In the genomic region with DNA sequence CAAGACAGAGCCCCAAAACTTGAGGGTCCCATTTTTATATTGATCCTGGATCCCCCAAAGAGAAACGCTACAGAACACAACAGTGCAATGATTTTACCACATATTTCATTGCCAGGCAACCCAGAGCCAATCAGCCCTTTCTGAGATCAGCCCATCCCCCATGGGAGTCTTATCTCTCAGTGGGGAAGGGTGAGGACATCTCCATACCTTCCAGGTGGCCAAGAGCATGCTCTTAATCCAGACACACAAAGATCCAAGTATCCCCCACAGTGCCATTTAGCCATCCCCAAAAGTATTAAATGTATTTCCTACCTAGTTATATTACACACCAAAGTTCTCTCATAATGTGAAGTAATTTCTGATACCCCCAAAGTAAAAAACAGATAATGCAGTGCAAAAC, we compare ENCODE assay signal across 1 cellular context.
TF ChIP-seq lines count a peak whose summit lies in the region.

No MANE protein-coding gene starts in this region.

TF ChIP-seq in H1, 55 proteins besides CTCF, POLR2A, EP300 and RAD21 (continued from another document):
- TF ChIP-seq POLR2AphosphoS5 (IDR thresholded peaks at IDR 0.05; ENCODE audit: low read depth, low read length): no peak
